ENCODE assay signal across 23 cellular contexts in genomic region chr4:177404980-177405379, GRCh38.
"Had no signal": no experiment of that assay in that cellular context is flagged by ENCODE, and none has a peak within 500 bp of the region (broad histone marks: within the 10 kb centered on the region; RNA-seq: fewer than 3 reads in every experiment).

No MANE protein-coding gene starts in this region.

- H3K36me3 ChIP-seq: ascending aorta, SJSA1 had no signal

- H3K4me3 Mint-ChIP-seq: activated CD8-positive, alpha-beta T cell treated with anti-CD3 and anti-CD28 coated beads for 36 hours; activated naive CD4-positive, alpha-beta T cell treated with anti-CD3 and anti-CD28 coated beads, Interleukin-2, amount 50 U/mL, for 24 hours; central memory CD8-positive, alpha-beta T cell; T-helper 1 cell treated with Interleukin-12 subunit alpha and Interleukin-12 subunit beta and Interleukin-4 antibody, amounts not matched to agents 30 μg/mL and 1 μg/mL, for 36 hours had no signal

- DNase-seq: activated CD4-positive, alpha-beta T cell treated with anti-CD3 and anti-CD28 coated beads for 4 hours; activated CD8-positive, alpha-beta memory T cell treated with anti-CD3 and anti-CD28 coated beads, Interleukin-2, amount 50 U/mL, for 48 hours; activated CD8-positive, alpha-beta T cell treated with anti-CD3 and anti-CD28 coated beads for 36 hours; activated T-cell treated with anti-CD3 and anti-CD28 coated beads, Interleukin-2, amount 50 U/mL, for 1 hour; amniotic stem cell; body of pancreas; Kasumi-1; KBM-7; NCI-H1105 treated with DMSO at 0.1 percent for 48 hours; NCI-H1436 treated with DMSO at 0.1 percent for 48 hours; NCI-H187; NCI-H2081; NCI-H446 treated with DMSO at 0.1 percent for 48 hours; NCI-H524 treated with DMSO at 0.1 percent for 48 hours; NCI-H774 had no signal

- H3K9me3 Mint-ChIP-seq: activated CD8-positive, alpha-beta T cell treated with anti-CD3 and anti-CD28 coated beads for 36 hours; activated naive CD4-positive, alpha-beta T cell treated with anti-CD3 and anti-CD28 coated beads, Interleukin-2, amount 50 U/mL, for 24 hours; central memory CD8-positive, alpha-beta T cell had no signal

- H3K4me3 ChIP-seq: ascending aorta, body of pancreas, SJSA1 had no signal

- H3K27ac Mint-ChIP-seq: activated CD8-positive, alpha-beta T cell treated with anti-CD3 and anti-CD28 coated beads for 36 hours; activated naive CD4-positive, alpha-beta T cell treated with anti-CD3 and anti-CD28 coated beads, Interleukin-2, amount 50 U/mL, for 24 hours; T-helper 1 cell treated with Interleukin-12 subunit alpha and Interleukin-12 subunit beta and Interleukin-4 antibody, amounts not matched to agents 30 μg/mL and 1 μg/mL, for 36 hours had no signal

- H3K36me3 Mint-ChIP-seq: activated naive CD4-positive, alpha-beta T cell treated with anti-CD3 and anti-CD28 coated beads, Interleukin-2, amount 50 U/mL, for 24 hours had no signal

- H3K4me1 ChIP-seq: ascending aorta, body of pancreas, SJSA1 had no signal

- H3K27ac ChIP-seq: ascending aorta, body of pancreas, SJSA1 had no signal

- H3K27me3 ChIP-seq: ascending aorta, body of pancreas had no signal

- ATAC-seq: activated CD4-positive, CD25-positive, alpha-beta regulatory T cell treated with anti-CD3 and anti-CD28 coated beads, Interleukin-2, amount 50 U/mL, for 24 hours; activated CD8-positive, alpha-beta T cell treated with anti-CD3 and anti-CD28 coated beads for 36 hours; body of pancreas; Right ventricle myocardium inferior; SK-N-SH treated with all-trans-retinoic acid at 6 μM for 48 hours had no signal

- H3K27me3 Mint-ChIP-seq: activated CD8-positive, alpha-beta T cell treated with anti-CD3 and anti-CD28 coated beads for 36 hours; activated naive CD4-positive, alpha-beta T cell treated with anti-CD3 and anti-CD28 coated beads, Interleukin-2, amount 50 U/mL, for 24 hours; central memory CD8-positive, alpha-beta T cell had no signal

- H3K9me3 ChIP-seq: ascending aorta, body of pancreas, SJSA1 had no signal
